8 cellular contexts compared by ENCODE assay signal in the genomic region with DNA sequence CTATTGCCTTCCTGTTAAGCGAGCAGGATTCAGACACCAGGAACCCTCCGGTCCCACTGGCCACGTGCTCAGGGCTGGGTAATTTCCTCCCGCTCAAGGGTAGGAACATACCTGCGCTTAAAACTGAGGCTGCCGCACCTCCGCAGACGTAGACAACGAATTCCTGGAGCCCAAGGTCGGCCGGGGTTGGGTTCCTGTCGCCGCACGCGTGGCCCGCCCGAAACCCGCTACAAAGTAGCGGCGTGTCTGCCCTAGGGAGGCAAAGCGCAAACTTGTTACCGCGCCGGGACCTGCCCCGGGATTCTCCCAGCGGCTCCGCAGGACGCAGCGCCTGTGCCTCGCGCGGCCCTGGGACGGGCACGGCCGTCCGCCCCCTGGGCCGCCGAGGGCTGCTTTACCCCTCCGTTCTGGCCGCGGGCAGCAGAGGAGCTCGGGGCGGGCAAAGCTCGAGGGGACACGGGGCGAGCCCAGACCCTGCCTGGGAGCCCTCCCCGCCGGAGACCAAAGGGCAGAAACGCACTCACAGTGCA. TPM values are rescaled to one million over a fixed set of nuclear protein-coding genes. Genes with fewer than 3 reads are reported as not detected.
DNase-seq lines count a peak whose midpoint lies in the region; ATAC-seq and TF ChIP-seq lines count a peak whose summit lies in the region.

No MANE protein-coding gene starts in this region.

- peaks cover 32% of the 10 kb centered on the region for H3K27me3 Mint-ChIP-seq in GM23338 (ENCODE audit: insufficient read depth, low read depth, poor library complexity)
- H3K27me3 Mint-ChIP-seq in activated T-helper 2 cell treated with anti-CD3 and anti-CD28 coated beads, Interferon-gamma antibody, Interleukin-2, Interleukin-4, amounts not matched to agents 10 μg/mL and 5 μg/mL and 100 μg/mL, durations not matched to agents 14 hours and 24 hours and 36 hours (ENCODE audit: low read depth): peaks cover 50% of the 10 kb centered on the region

- peaks cover 14% of the 10 kb centered on the region for H3F3A ChIP-seq in GM23338 (replicated peaks; ENCODE audit: low read depth)

- H4K20me1 ChIP-seq in GM23338 (replicated peaks; ENCODE audit: insufficient read depth): no peaks in the 10 kb centered on the region; the same call in 1 of the 2 replicates

- H3K4me1 Mint-ChIP-seq in GM23338: peaks cover 7% of the 10 kb centered on the region
- H3K4me1 Mint-ChIP-seq in activated T-helper 2 cell treated with anti-CD3 and anti-CD28 coated beads, Interferon-gamma antibody, Interleukin-2, Interleukin-4, amounts not matched to agents 10 μg/mL and 5 μg/mL and 100 μg/mL, durations not matched to agents 14 hours and 24 hours and 36 hours (ENCODE audit: low read depth): peaks cover 6% of the 10 kb centered on the region

- intact Hi-C loops in activated T-helper 2 cell treated with anti-CD3 and anti-CD28 coated beads, Interferon-gamma antibody, Interleukin-2, Interleukin-4, amounts not matched to agents 10 μg/mL and 5 μg/mL and 100 μg/mL, durations not matched to agents 14 hours and 24 hours and 36 hours (cut with micrococcal nuclease): no loop called here
- intact Hi-C loops in heart right ventricle (cut with DNase I): no loop called here
- intact Hi-C loops in psoas muscle (cut with DNase I): no loop called here

- H3K36me3 ChIP-seq in GM23338 (ENCODE audit: insufficient read depth) (peaks cover 22% of the 10 kb centered on the region), heart right ventricle (no peaks in the 10 kb centered on the region), psoas muscle (ENCODE audit: insufficient read depth in 1 of 2, low read depth in 1 of 2) (no peaks in the 10 kb centered on the region)

- peaks cover 20% of the 10 kb centered on the region for H3K79me2 ChIP-seq in GM23338 (replicated peaks; ENCODE audit: insufficient read depth)

- WGBS in heart right ventricle, 2 donors: 2 to 3% methylated on average over 49 of the region's 49 CpGs
- WGBS in psoas muscle, 3 donors: 2% methylated on average over 48 to 49 of the region's 49 CpGs

- peak overlapping the region; percentile 84 for H3K4me2 ChIP-seq in GM23338

- H3K27ac Mint-ChIP-seq in GM23338: no peak overlapping the region
- no peak overlapping the region for H3K27ac Mint-ChIP-seq in activated T-helper 2 cell treated with anti-CD3 and anti-CD28 coated beads, Interferon-gamma antibody, Interleukin-2, Interleukin-4, amounts not matched to agents 10 μg/mL and 5 μg/mL and 100 μg/mL, durations not matched to agents 14 hours and 24 hours and 36 hours

- TF ChIP-seq CTCF in GM23338 (conservative IDR thresholded peaks at IDR 0.05; ENCODE audit: low read depth in 2 of 2): no peak
- TF ChIP-seq CTCF in heart right ventricle (IDR thresholded peaks at IDR 0.05): no peak
- TF ChIP-seq CTCF in psoas muscle (IDR thresholded peaks at IDR 0.05): no peak

- H3K4me3 ChIP-seq in GM23338: peak overlapping the region; percentile 68
- H3K4me3 ChIP-seq in heart right ventricle: peak overlapping the region; percentile 46 to 72 (median 60)
- H3K4me3 ChIP-seq in psoas muscle: peak overlapping the region; percentile 72

- H3K27ac ChIP-seq in GM23338 (ENCODE audit: low read depth) (0 out of 2 replicates have a peak overlapping the region, but pooled peaks have one; percentile 79), heart right ventricle (peak overlapping the region in 3 of 10 donors; percentile 13 to 34 (median 24)), psoas muscle (no peak overlapping the region)

- peaks cover 20% of the 10 kb centered on the region for H3K9me3 Mint-ChIP-seq in GM23338
- H3K9me3 Mint-ChIP-seq in activated T-helper 2 cell treated with anti-CD3 and anti-CD28 coated beads, Interferon-gamma antibody, Interleukin-2, Interleukin-4, amounts not matched to agents 10 μg/mL and 5 μg/mL and 100 μg/mL, durations not matched to agents 14 hours and 24 hours and 36 hours: no peaks in the 10 kb centered on the region

- DNase-seq in GM23338 (ENCODE audit: low spot score) (peak; percentile 60), heart right ventricle (peak in 1 of 2 donors; percentile 23), psoas muscle (peak; percentile 30 to 56), NOMO-1 treated with dmso at 0.1 percent for 144 hours (lab: John Stamatoyannopoulos, UW; ENCODE audit: unreplicated experiment) (no peak)
- no peak for DNase-seq in activated T-helper 2 cell treated with anti-CD3 and anti-CD28 coated beads, Interferon-gamma antibody, Interleukin-2, Interleukin-4, amounts not matched to agents 10 μg/mL and 5 μg/mL and 100 μg/mL, durations not matched to agents 14 hours and 24 hours and 36 hours (ENCODE audit: low spot score)

- H2AFZ ChIP-seq in GM23338: peak overlapping the region; percentile 95

- peak overlapping the region; percentile 75 for H3K4me3 Mint-ChIP-seq in GM23338
- H3K4me3 Mint-ChIP-seq in activated T-helper 2 cell treated with anti-CD3 and anti-CD28 coated beads, Interferon-gamma antibody, Interleukin-2, Interleukin-4, amounts not matched to agents 10 μg/mL and 5 μg/mL and 100 μg/mL, durations not matched to agents 14 hours and 24 hours and 36 hours (ENCODE audit: low read depth): peak overlapping the region; percentile 58

- H3K9me2 ChIP-seq in GM23338 (ENCODE audit: insufficient read depth): peaks cover 11% of the 10 kb centered on the region

- H3K36me3 Mint-ChIP-seq in GM23338 (ENCODE audit: low read depth): peaks cover 48% of the 10 kb centered on the region
- H3K36me3 Mint-ChIP-seq in activated T-helper 2 cell treated with anti-CD3 and anti-CD28 coated beads, Interferon-gamma antibody, Interleukin-2, Interleukin-4, amounts not matched to agents 10 μg/mL and 5 μg/mL and 100 μg/mL, durations not matched to agents 14 hours and 24 hours and 36 hours (ENCODE audit: low read depth): no peaks in the 10 kb centered on the region

- ATAC-seq in GM23338: peak; percentile 75
- peak; percentile 28 to 72 (median 60) for ATAC-seq in heart right ventricle
- ATAC-seq in psoas muscle: peak; percentile 54 to 77 (median 56)
- ATAC-seq in GM21717 (IDR thresholded peaks at IDR 0.05; ENCODE audit: unreplicated experiment): no peak
- no peak for ATAC-seq in HG03520 (IDR thresholded peaks at IDR 0.05; ENCODE audit: unreplicated experiment)
- no peak for ATAC-seq in GM21526 (IDR thresholded peaks at IDR 0.05; ENCODE audit: low FRiP score, unreplicated experiment)

- H3K4me1 ChIP-seq in GM23338 (ENCODE audit: insufficient read depth) (peaks cover 13% of the 10 kb centered on the region; the same call in 1 of the 2 replicates), heart right ventricle (peaks cover 0 to 29% (median 13%) of the 10 kb centered on the region in 9 donors), psoas muscle (peaks cover 8% of the 10 kb centered on the region)

- peaks cover 28% of the 10 kb centered on the region for H3K27me3 ChIP-seq in GM23338 (ENCODE audit: insufficient read depth)
- H3K27me3 ChIP-seq in heart right ventricle: peaks cover 0 to 45% (median 22%) of the 10 kb centered on the region in 7 donors
- peaks cover 0 to 32% (median 3%) of the 10 kb centered on the region in 3 donors for H3K27me3 ChIP-seq in psoas muscle (ENCODE audit: insufficient read depth in 3 of 3, low read length in 2 of 3)

- no peaks in the 10 kb centered on the region for H3K9me3 ChIP-seq in heart right ventricle
- no peaks in the 10 kb centered on the region for H3K9me3 ChIP-seq in psoas muscle

TF ChIP-seq in GM23338, 12 proteins besides CTCF, POLR2A, EP300 and RAD21:
- TF ChIP-seq NANOG (IDR thresholded peaks at IDR 0.05; ENCODE audit: borderline replicate concordance): no peak
- no peak for TF ChIP-seq EZH2phosphoT487 (IDR thresholded peaks at IDR 0.05; ENCODE audit: unreplicated experiment)
- no peak for TF ChIP-seq ZNF331 (CRISPR knock-in tag; IDR thresholded peaks at IDR 0.05; ENCODE audit: low read depth)
- TF ChIP-seq STAT1 (IDR thresholded peaks at IDR 0.05; ENCODE audit: unreplicated experiment): no peak
- TF ChIP-seq JUNB (IDR thresholded peaks at IDR 0.05; ENCODE audit: unreplicated experiment): no peak
- no peak for TF ChIP-seq CREB1 (CRISPR knock-in tag; IDR thresholded peaks at IDR 0.05; ENCODE audit: low read depth)

RNA-seq across cellular contexts. Expression of a gene that starts 0.3 kb away (rescaled TPM):
- total RNA-seq in GM23338 (2014; rRNA removed; shearing (Covaris generic)): 30.9 and 34.1 TPM in 2 replicates
- polyA plus RNA-seq in GM23338 (2016; fragmentation: Nextera tagmentation; extraction: Ambion mirVana) (14.5 and 15.9 TPM in 2 replicates), heart right ventricle (1 to 10 TPM; 1.3 to 2.6 TPM), psoas muscle (under 1 TPM in 1 of 3 donors, not detected in 2; 0.03 TPM)
- not detected in 2 replicates for total RNA-seq in activated T-helper 2 cell treated with anti-CD3 and anti-CD28 coated beads, Interferon-gamma antibody, Interleukin-2, Interleukin-4, amounts not matched to agents 10 μg/mL and 5 μg/mL and 100 μg/mL, durations not matched to agents 14 hours and 24 hours and 36 hours
- total RNA-seq in heart right ventricle (10 to 100 TPM in 1 of 10 donors, 1 to 10 TPM in 9; 1.5 to 10.2 (median 4.1) TPM), psoas muscle (not detected)

Comparison
In these comparisons a context has a peak if more than half of its experiments do, and no peak if none do; other contexts are left out.
1. ATAC-seq: peak in GM23338 (single experiment), heart right ventricle (8 of 8) and psoas muscle (4 of 4); none in GM21717 (single experiment), HG03520 (single experiment) and GM21526 (single experiment).
2. DNase-seq: peak in GM23338 (single experiment) and psoas muscle (2 of 2); none in activated T-helper 2 cell treated with anti-CD3 and anti-CD28 coated beads, Interferon-gamma antibody, Interleukin-2, Interleukin-4, amounts not matched to agents 10 μg/mL and 5 μg/mL and 100 μg/mL, durations not matched to agents 14 hours and 24 hours and 36 hours (single experiment) and NOMO-1 treated with dmso at 0.1 percent for 144 hours (single experiment).
3. Peak in every context shown above with its lines, with median percentiles within 50 percentile points of each other: H3K4me3 ChIP-seq.